In the genomic region with DNA sequence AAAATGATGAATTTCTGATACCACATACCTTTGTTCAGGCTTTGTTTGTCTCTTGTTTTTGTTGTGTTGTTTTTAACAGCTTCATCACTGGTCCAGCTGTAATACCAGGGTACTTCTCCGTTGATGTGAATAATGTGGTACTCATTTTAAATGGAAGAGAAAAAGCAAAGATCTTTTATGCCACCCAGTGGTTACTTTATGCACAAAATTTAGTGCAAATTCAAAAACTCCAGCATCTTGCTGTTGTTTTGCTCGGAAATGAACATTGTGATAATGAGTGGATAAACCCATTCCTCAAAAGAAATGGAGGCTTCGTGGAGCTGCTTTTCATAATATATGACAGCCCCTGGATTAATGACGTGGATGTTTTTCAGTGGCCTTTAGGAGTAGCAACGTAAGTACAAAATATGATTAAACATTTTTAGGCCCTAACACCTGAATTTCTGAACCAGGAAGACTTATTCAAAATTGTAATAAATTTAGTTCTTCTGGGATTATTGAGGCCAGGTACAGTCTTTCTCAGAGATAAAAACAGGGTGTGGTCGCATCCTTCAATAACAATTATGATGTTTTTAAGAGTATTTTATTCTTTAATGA, we compare ENCODE assay signal across 9 cellular contexts. TPM values are rescaled to one million over a fixed set of nuclear protein-coding genes. Genes with fewer than 3 reads are reported as not detected.
DNase-seq lines count a peak whose midpoint lies in the region; ATAC-seq and TF ChIP-seq lines count a peak whose summit lies in the region.
"Had no signal": no experiment of that assay in that cellular context is flagged by ENCODE, and none has a peak within 500 bp of the region (broad histone marks: within the 10 kb centered on the region; RNA-seq: fewer than 3 reads in every experiment).

No MANE protein-coding gene starts in this region.

- no peak for ATAC-seq in GM19328 (IDR thresholded peaks at IDR 0.05; ENCODE audit: unreplicated experiment)
- no peak for ATAC-seq in HG03108 (IDR thresholded peaks at IDR 0.05; ENCODE audit: unreplicated experiment)
- ATAC-seq: naive thymus-derived CD8-positive, alpha-beta T cell had no signal

- intact Hi-C loops in spleen (cut with DNase I; ENCODE audit: low total_unique reads): loop anchor here (10.0 kb wide), 1 partner anchor 137 kb away; a partner anchor contains a TSS

- no peak overlapping the region for H3K27ac ChIP-seq in spleen

- H3K4me3 ChIP-seq in GM06990 (replicated peaks; ENCODE audit: low read depth, low read length): no peak overlapping the region
- no peak overlapping the region for H3K4me3 ChIP-seq in fibroblast of villous mesenchyme (ENCODE audit: low read depth, low read length)
- H3K4me3 ChIP-seq in spleen: no peak overlapping the region

- H3K27me3 ChIP-seq in GM06990 (replicated peaks; ENCODE audit: control insufficient read depth, insufficient read depth, low read length): no peaks in the 10 kb centered on the region
- H3K27me3 ChIP-seq in spleen (replicated peaks in 1 of 7): no peaks in the 10 kb centered on the region

- H3K9me3 ChIP-seq in spleen: no peaks in the 10 kb centered on the region

- no peak for TF ChIP-seq POLR2A in spleen (IDR thresholded peaks at IDR 0.05)

- TF ChIP-seq CTCF in GM06990 (IDR thresholded peaks at IDR 0.05; ENCODE audit: insufficient read depth, low read length, poor library complexity, severe bottlenecking) (peak; percentile 45), fibroblast of villous mesenchyme (IDR thresholded peaks at IDR 0.05; ENCODE audit: insufficient read depth, low read depth, low read length) (peak; percentile 59), spleen (IDR thresholded peaks at IDR 0.05 in 8 of 11, conservative IDR thresholded peaks at IDR 0.05 in 3 of 11) (peak in 10 of 11 experiments; percentile 14 to 55 (median 36))

- H3K36me3 ChIP-seq in GM06990 (ENCODE audit: control insufficient read depth, insufficient read depth, low read length): no peaks in the 10 kb centered on the region; the same call in 1 of the 2 replicates
- H3K36me3 ChIP-seq in spleen: peaks cover 1 to 32% (median 16%) of the 10 kb centered on the region in 6 donors

- WGBS in spleen, 5 donors: 72 to 80% (median 74%) methylated on average over 6 of the region's 6 CpGs

- no peaks in the 10 kb centered on the region for H3K4me1 ChIP-seq in spleen

- no peak for DNase-seq in GM06990 (ENCODE audit: extremely low read depth, insufficient read length)
- DNase-seq in Kasumi-1 (lab: John Stamatoyannopoulos, UW): peak; percentile 58 to 76
- DNase-seq in RPMI7951 (ENCODE audit: low read depth): peak; percentile 33
- DNase-seq in fibroblast of villous mesenchyme (ENCODE audit: low read depth): peak; percentile 34
- no peak for DNase-seq in spleen
- no peak for DNase-seq in MV-4-11 (lab: John Stamatoyannopoulos, UW)

RNA-seq across cellular contexts. Expression of a gene that starts 22.4 kb away (rescaled TPM):
- 16.1 and 17.8 TPM in 2 replicates for total RNA-seq in RPMI7951 (2014; rRNA removed; shearing (Covaris generic))
- 16.8 and 20.7 TPM in 2 replicates for total RNA-seq in fibroblast of villous mesenchyme
- 10 to 100 TPM; 14.6 to 23.0 (median 17.4) TPM for total RNA-seq in spleen
- polyA plus RNA-seq in spleen: 10 to 100 TPM in 2 of 3 donors, 1 to 10 TPM in 1; 9.2 to 11.8 (median 10.5) TPM

RNA-seq across cellular contexts. Expression of a gene that starts 42.4 kb away (rescaled TPM):
- total RNA-seq in RPMI7951 (2014; rRNA removed; shearing (Covaris generic)): 2.3 and 4.0 TPM in 2 replicates
- total RNA-seq in fibroblast of villous mesenchyme: 14.5 and 18.1 TPM in 2 replicates
- total RNA-seq in spleen: 10 to 100 TPM in 6 of 7 donors, 1 to 10 TPM in 1; 6.1 to 20.1 (median 14.4) TPM
- polyA plus RNA-seq in spleen: 1 to 10 TPM in 1 of 3 donors, under 1 TPM in 2; 0.37 to 1.8 (median 0.50) TPM
- total RNA-seq: naive thymus-derived CD8-positive, alpha-beta T cell had no signal

Comparison
In these comparisons a context has a peak if more than half of its experiments do, and no peak if none do; other contexts are left out.
1. DNase-seq: peak in Kasumi-1 (2 of 2), RPMI7951 (single experiment) and fibroblast of villous mesenchyme (single experiment); none in GM06990 (single experiment), spleen (single experiment) and MV-4-11 (single experiment).
2. Peak in every context shown above with its lines, with median percentiles within 50 percentile points of each other: CTCF ChIP-seq.